Comparison of ENCODE assay signal across 1 cellular context in the genomic region with DNA sequence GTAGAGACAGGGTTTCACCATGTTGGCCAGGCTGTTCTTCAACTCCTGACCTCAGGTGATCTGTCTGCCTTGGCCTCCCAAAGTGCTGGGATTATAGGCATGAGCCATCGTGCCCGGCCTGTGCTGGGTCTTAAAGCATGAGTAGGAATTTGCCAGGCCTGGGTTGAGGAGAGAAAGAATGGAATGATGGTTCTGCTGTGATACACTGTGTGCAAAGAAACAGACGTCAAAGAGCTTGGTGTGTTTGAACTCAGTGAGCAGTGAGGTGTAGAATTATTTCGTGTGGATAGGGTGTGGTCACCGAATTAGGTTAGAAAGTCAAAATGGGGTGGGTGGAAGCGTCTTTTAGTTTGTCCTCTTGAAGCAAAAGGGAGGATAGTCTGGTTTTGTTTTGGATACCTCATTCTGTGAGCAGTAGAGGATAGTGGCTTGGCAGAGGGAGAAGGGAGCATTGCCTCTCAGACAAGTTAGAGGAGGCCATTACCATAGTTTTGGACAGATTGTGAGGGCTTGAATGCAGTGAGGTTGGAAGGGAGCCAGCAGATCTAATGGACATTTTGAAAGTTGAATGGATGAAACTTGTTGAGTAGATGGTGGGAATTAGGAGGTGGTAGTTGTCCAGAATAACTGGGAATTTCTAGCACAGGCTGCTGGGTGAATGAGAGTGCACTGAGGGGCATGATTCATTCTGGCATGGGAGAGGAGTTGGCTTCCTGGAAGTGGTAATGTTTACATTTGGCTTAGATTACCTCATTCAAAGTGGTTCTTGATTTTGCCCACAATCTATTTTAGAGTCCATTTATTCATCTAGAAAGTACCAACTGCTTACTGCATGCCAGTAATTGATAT.
A peak's percentile ranks its signal among the peaks of the same experiment; 100 is the strongest.
TF ChIP-seq lines count a peak whose summit lies in the region.

No MANE protein-coding gene starts in this region.

TF ChIP-seq in HEK293, 187 proteins besides CTCF, POLR2A, EP300 and RAD21 (continued from another document):
- no peak for TF ChIP-seq ZNF521 (tag by site-specific recombination; IDR thresholded peaks at IDR 0.05)
- TF ChIP-seq ZFP3 (tag by site-specific recombination; IDR thresholded peaks at IDR 0.05; ENCODE audit: low read depth): no peak
- TF ChIP-seq, protein P1, sequence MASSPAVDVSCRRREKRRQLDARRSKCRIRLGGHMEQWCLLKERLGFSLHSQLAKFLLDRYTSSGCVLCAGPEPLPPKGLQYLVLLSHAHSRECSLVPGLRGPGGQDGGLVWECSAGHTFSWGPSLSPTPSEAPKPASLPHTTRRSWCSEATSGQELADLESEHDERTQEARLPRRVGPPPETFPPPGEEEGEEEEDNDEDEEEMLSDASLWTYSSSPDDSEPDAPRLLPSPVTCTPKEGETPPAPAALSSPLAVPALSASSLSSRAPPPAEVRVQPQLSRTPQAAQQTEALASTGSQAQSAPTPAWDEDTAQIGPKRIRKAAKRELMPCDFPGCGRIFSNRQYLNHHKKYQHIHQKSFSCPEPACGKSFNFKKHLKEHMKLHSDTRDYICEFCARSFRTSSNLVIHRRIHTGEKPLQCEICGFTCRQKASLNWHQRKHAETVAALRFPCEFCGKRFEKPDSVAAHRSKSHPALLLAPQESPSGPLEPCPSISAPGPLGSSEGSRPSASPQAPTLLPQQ (tag by site-specific recombination; IDR thresholded peaks at IDR 0.05): no peak; the same call in 1 of the 2 replicates
- TF ChIP-seq, protein P2, sequence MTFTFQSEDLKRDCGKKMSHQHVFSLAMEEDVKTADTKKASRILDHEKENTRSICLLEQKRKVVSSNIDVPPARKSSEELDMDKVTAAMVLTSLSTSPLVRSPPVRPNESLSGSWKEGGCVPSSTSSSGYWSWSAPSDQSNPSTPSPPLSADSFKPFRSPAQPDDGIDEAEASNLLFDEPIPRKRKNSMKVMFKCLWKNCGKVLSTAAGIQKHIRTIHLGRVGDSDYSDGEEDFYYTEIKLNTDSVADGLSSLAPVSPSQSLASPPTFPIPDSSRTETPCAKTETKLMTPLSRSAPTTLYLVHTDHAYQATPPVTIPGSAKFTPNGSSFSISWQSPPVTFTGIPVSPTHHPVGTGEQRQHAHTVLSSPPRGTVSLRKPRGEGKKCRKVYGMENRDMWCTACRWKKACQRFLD (tag by site-specific recombination; IDR thresholded peaks at IDR 0.05): no peak
- TF ChIP-seq ZNF19 (tag by site-specific recombination; IDR thresholded peaks at IDR 0.05; ENCODE audit: low read depth): no peak
- no peak for TF ChIP-seq ZNF169 (tag by site-specific recombination; IDR thresholded peaks at IDR 0.05)
- no peak for TF ChIP-seq ZNF292 (tag by site-specific recombination; IDR thresholded peaks at IDR 0.05; ENCODE audit: borderline replicate concordance, low read depth)
- TF ChIP-seq ZNF530 (tag by site-specific recombination; IDR thresholded peaks at IDR 0.05; ENCODE audit: low read depth): no peak
- peak; percentile 13 for TF ChIP-seq SETDB1 (IDR thresholded peaks at IDR 0.05; ENCODE audit: insufficient read length, low read length)
- TF ChIP-seq KLF16 (tag by site-specific recombination; IDR thresholded peaks at IDR 0.05): no peak
- no peak; the same call in 1 of the 2 replicates for TF ChIP-seq RBAK (tag by site-specific recombination; IDR thresholded peaks at IDR 0.05)
- TF ChIP-seq ZNF549 (tag by site-specific recombination; IDR thresholded peaks at IDR 0.05): no peak
- no peak for TF ChIP-seq ZNF211 (tag by site-specific recombination; IDR thresholded peaks at IDR 0.05; ENCODE audit: low read depth)
- TF ChIP-seq, protein P3, sequence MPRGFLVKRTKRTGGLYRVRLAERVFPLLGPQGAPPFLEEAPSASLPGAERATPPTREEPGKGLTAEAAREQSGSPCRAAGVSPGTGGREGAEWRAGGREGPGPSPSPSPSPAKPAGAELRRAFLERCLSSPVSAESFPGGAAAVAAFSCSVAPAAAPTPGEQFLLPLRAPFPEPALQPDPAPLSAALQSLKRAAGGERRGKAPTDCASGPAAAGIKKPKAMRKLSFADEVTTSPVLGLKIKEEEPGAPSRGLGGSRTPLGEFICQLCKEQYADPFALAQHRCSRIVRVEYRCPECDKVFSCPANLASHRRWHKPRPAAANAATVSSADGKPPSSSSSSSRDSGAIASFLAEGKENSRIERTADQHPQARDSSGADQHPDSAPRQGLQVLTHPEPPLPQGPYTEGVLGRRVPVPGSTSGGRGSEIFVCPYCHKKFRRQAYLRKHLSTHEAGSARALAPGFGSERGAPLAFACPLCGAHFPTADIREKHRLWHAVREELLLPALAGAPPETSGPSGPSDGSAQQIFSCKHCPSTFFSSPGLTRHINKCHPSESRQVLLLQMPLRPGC (tag by site-specific recombination; IDR thresholded peaks at IDR 0.05): peak; percentile 38; the same call in 1 of the 2 replicates
- no peak for TF ChIP-seq REPIN1 (tag by site-specific recombination; IDR thresholded peaks at IDR 0.05; ENCODE audit: low read depth)
- TF ChIP-seq ZNF394 (tag by site-specific recombination; IDR thresholded peaks at IDR 0.05; ENCODE audit: borderline replicate concordance): 0 out of 2 replicates have a peak, but pooled peaks have one; percentile 29
- peak; percentile 48; the same call in 1 of the 2 replicates for TF ChIP-seq OSR2 (tag by site-specific recombination; IDR thresholded peaks at IDR 0.05)
- TF ChIP-seq, protein P4, sequence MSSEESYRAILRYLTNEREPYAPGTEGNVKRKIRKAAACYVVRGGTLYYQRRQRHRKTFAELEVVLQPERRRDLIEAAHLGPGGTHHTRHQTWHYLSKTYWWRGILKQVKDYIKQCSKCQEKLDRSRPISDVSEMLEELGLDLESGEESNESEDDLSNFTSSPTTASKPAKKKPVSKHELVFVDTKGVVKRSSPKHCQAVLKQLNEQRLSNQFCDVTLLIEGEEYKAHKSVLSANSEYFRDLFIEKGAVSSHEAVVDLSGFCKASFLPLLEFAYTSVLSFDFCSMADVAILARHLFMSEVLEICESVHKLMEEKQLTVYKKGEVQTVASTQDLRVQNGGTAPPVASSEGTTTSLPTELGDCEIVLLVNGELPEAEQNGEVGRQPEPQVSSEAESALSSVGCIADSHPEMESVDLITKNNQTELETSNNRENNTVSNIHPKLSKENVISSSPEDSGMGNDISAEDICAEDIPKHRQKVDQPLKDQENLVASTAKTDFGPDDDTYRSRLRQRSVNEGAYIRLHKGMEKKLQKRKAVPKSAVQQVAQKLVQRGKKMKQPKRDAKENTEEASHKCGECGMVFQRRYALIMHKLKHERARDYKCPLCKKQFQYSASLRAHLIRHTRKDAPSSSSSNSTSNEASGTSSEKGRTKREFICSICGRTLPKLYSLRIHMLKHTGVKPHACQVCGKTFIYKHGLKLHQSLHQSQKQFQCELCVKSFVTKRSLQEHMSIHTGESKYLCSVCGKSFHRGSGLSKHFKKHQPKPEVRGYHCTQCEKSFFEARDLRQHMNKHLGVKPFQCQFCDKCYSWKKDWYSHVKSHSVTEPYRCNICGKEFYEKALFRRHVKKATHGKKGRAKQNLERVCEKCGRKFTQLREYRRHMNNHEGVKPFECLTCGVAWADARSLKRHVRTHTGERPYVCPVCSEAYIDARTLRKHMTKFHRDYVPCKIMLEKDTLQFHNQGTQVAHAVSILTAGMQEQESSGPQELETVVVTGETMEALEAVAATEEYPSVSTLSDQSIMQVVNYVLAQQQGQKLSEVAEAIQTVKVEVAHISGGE (tag by site-specific recombination; conservative IDR thresholded peaks at IDR 0.05; ENCODE audit: low read depth): no peak
- no peak for TF ChIP-seq ZSCAN23 (tag by site-specific recombination; IDR thresholded peaks at IDR 0.05)
- TF ChIP-seq YY2 (tag by site-specific recombination; IDR thresholded peaks at IDR 0.05): no peak
- TF ChIP-seq ZNF596 (tag by site-specific recombination; IDR thresholded peaks at IDR 0.05): no peak
- TF ChIP-seq ZNF514 (tag by site-specific recombination; IDR thresholded peaks at IDR 0.05): no peak
- TF ChIP-seq ZBTB7A (tag by site-specific recombination; IDR thresholded peaks at IDR 0.05; ENCODE audit: low read depth): no peak
- TF ChIP-seq, protein P5, sequence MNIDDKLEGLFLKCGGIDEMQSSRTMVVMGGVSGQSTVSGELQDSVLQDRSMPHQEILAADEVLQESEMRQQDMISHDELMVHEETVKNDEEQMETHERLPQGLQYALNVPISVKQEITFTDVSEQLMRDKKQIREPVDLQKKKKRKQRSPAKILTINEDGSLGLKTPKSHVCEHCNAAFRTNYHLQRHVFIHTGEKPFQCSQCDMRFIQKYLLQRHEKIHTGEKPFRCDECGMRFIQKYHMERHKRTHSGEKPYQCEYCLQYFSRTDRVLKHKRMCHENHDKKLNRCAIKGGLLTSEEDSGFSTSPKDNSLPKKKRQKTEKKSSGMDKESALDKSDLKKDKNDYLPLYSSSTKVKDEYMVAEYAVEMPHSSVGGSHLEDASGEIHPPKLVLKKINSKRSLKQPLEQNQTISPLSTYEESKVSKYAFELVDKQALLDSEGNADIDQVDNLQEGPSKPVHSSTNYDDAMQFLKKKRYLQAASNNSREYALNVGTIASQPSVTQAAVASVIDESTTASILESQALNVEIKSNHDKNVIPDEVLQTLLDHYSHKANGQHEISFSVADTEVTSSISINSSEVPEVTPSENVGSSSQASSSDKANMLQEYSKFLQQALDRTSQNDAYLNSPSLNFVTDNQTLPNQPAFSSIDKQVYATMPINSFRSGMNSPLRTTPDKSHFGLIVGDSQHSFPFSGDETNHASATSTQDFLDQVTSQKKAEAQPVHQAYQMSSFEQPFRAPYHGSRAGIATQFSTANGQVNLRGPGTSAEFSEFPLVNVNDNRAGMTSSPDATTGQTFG (tag by site-specific recombination; IDR thresholded peaks at IDR 0.05; ENCODE audit: borderline replicate concordance): no peak
- TF ChIP-seq ZNF24 (tag by site-specific recombination; IDR thresholded peaks at IDR 0.05): peak; percentile 49; the same call in 1 of the 2 replicates
- TF ChIP-seq, protein P6, sequence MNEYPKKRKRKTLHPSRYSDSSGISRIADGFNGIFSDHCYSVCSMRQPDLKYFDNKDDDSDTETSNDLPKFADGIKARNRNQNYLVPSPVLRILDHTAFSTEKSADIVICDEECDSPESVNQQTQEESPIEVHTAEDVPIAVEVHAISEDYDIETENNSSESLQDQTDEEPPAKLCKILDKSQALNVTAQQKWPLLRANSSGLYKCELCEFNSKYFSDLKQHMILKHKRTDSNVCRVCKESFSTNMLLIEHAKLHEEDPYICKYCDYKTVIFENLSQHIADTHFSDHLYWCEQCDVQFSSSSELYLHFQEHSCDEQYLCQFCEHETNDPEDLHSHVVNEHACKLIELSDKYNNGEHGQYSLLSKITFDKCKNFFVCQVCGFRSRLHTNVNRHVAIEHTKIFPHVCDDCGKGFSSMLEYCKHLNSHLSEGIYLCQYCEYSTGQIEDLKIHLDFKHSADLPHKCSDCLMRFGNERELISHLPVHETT (tag by site-specific recombination; IDR thresholded peaks at IDR 0.05): 0 out of 2 replicates have a peak, but pooled peaks have one; percentile 26
- no peak for TF ChIP-seq TCF7L2 (IDR thresholded peaks at IDR 0.05; ENCODE audit: borderline replicate concordance, low read depth, low read length)
- TF ChIP-seq ZNF621 (tag by site-specific recombination; IDR thresholded peaks at IDR 0.05): no peak
- no peak for TF ChIP-seq ZNF501 (tag by site-specific recombination; IDR thresholded peaks at IDR 0.05)
- TF ChIP-seq, protein P7, sequence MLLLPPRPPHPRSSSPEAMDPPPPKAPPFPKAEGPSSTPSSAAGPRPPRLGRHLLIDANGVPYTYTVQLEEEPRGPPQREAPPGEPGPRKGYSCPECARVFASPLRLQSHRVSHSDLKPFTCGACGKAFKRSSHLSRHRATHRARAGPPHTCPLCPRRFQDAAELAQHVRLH (tag by site-specific recombination; IDR thresholded peaks at IDR 0.05): no peak
- no peak for TF ChIP-seq ZNF146 (tag by site-specific recombination; IDR thresholded peaks at IDR 0.05)
- TF ChIP-seq ZNF510 (tag by site-specific recombination; IDR thresholded peaks at IDR 0.05; ENCODE audit: insufficient replicate concordance): peak; percentile 27
- TF ChIP-seq ZNF184 (tag by site-specific recombination; IDR thresholded peaks at IDR 0.05): peak; percentile 66; the same call in 1 of the 2 replicates
- no peak for TF ChIP-seq ZNF837 (tag by site-specific recombination; IDR thresholded peaks at IDR 0.05)
- TF ChIP-seq GLIS1 (tag by site-specific recombination; IDR thresholded peaks at IDR 0.05): peak; percentile 29; the same call in 1 of the 2 replicates
- TF ChIP-seq WT1 (tag by site-specific recombination; IDR thresholded peaks at IDR 0.05): peak; percentile 41; the same call in 1 of the 2 replicates
- TF ChIP-seq, protein P8, sequence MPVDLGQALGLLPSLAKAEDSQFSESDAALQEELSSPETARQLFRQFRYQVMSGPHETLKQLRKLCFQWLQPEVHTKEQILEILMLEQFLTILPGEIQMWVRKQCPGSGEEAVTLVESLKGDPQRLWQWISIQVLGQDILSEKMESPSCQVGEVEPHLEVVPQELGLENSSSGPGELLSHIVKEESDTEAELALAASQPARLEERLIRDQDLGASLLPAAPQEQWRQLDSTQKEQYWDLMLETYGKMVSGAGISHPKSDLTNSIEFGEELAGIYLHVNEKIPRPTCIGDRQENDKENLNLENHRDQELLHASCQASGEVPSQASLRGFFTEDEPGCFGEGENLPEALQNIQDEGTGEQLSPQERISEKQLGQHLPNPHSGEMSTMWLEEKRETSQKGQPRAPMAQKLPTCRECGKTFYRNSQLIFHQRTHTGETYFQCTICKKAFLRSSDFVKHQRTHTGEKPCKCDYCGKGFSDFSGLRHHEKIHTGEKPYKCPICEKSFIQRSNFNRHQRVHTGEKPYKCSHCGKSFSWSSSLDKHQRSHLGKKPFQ (tag by site-specific recombination; IDR thresholded peaks at IDR 0.05): no peak
- TF ChIP-seq KLF1 (tag by site-specific recombination; IDR thresholded peaks at IDR 0.05): 0 out of 2 replicates have a peak, but pooled peaks have one; percentile 35
TF ChIP-seq in HEK293: peak in this region for 35.
